Comparison of ENCODE assay signal across 8 cellular contexts in the genomic region with DNA sequence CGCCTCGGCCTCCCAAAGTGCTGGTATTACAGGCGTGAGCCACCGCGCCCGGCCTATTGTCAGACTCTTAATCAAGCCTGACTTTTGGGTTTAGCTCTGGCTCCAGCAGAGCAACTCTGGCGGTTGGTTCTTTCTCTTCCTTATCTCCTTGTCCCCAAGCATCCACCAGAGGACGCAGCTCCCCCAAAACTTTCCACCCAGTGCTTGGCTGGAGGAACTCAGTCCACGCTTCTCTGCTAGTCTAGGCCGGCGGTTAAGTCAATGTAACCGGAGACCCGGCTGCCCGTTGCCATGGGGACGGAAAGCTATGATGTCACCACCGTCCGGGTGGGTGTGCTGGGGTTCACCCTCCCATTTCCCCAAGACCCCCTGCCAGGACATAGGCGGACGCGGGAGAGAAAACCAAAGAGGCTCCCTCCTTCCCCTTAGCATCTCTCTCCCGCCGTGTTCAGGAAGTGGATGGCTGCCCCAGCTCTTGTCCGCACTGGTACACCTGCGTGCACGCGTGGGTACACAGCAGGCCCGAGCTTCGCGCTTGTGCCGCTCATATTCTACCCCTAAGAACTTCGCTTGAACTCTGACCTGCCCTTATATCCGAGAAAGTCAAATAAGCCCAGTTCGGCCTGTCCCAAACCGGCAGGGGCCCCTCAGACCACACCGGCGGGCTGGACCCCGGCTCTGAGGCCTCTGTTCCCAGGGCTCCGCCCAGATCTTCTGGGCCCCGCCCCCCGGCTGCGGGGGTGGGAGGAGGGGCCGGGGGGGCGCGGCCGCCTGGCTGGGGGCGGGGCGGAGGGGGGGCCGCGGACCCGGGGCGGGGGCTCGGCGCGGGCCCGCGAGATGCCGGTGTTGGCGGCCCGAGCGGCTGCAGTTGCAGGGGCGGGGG. TPM values are rescaled to one million over a fixed set of nuclear protein-coding genes. Genes with fewer than 3 reads are reported as not detected.
DNase-seq lines count a peak whose midpoint lies in the region; ATAC-seq and TF ChIP-seq lines count a peak whose summit lies in the region.

A gene with protein sequence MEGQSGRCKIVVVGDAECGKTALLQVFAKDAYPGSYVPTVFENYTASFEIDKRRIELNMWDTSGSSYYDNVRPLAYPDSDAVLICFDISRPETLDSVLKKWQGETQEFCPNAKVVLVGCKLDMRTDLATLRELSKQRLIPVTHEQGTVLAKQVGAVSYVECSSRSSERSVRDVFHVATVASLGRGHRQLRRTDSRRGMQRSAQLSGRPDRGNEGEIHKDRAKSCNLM (plus strand): TSS at position 825 of the 883 bp plus-strand sequence. CDS start 117 bp downstream, outside the sequence.

- H3K79me2 ChIP-seq in OCI-LY7 (ENCODE audit: insufficient read depth, low read depth, low read length) = no peaks in the 10 kb centered on the region

- H2BK5ac ChIP-seq in IMR-90 (ENCODE audit: low read depth, low read length, poor library complexity, severe bottlenecking) = no peak within 1 kb of the TSS

- no peaks in the 10 kb centered on the region for H3K9me2 ChIP-seq in OCI-LY7 (ENCODE audit: insufficient read depth, low read length)

- 0 out of 2 replicates have a peak, but pooled peaks cover 2% of the 10 kb centered on the region for H4K20me1 ChIP-seq in IMR-90 (ENCODE audit: insufficient read depth, low read length)
- H4K20me1 ChIP-seq in OCI-LY7 (ENCODE audit: insufficient read depth, low read length) = no peaks in the 10 kb centered on the region

- H3K4ac ChIP-seq in IMR-90 (ENCODE audit: low read depth, low read length) = peak within 1 kb of the TSS; percentile 46

- H2AFZ ChIP-seq in IMR-90 (replicated peaks; ENCODE audit: low read length, poor library complexity) (peak within 1 kb of the TSS; percentile 99), OCI-LY7 (ENCODE audit: low read length) (peak within 1 kb of the TSS; percentile 85)

- 0 out of 2 replicates have a peak within 1 kb of the TSS, but pooled peaks have one; percentile 1 for H4K5ac ChIP-seq in IMR-90 (ENCODE audit: low read depth, low read length)

- peak; percentile 91 for DNase-seq in G401 (ENCODE audit: low spot score)
- peak; percentile 96 for DNase-seq in IMR-90
- peak; percentile 93 for DNase-seq in OCI-LY7 (ENCODE audit: low spot score)
- DNase-seq in activated T-cell treated with anti-CD3 and anti-CD28 coated beads for 4 hours = peak; percentile 78
- DNase-seq in epithelial cell of prostate (ENCODE audit: low read depth, low spot score) = peak; percentile 31
- DNase-seq in midbrain (lab: John Stamatoyannopoulos, UW) = peak; percentile 90
- peak; percentile 58 for DNase-seq in stimulated activated CD8-positive, alpha-beta memory T cell treated with anti-CD3 and anti-CD28 coated beads, Interleukin-15, amount 100 ng/mL, for 1 hour (ENCODE audit: low read depth)

- H4K8ac ChIP-seq in IMR-90 (ENCODE audit: low read depth in 2 of 2, low read length in 2 of 2) = peak within 1 kb of the TSS in 1 of 2 experiments; percentile 73; a peak in 1 of 4 replicates

- 0 out of 2 replicates have a peak, but pooled peaks have one; percentile 40 for TF ChIP-seq POLR2A in IMR-90 (IDR thresholded peaks at IDR 0.05; ENCODE audit: low read depth, low read length)

- H3K4me2 ChIP-seq in IMR-90 (ENCODE audit: low read depth, low read length) (peak within 1 kb of the TSS; percentile 92), OCI-LY7 (ENCODE audit: low read length) (peak within 1 kb of the TSS; percentile 88)

- H3K14ac ChIP-seq in IMR-90 (replicated peaks; ENCODE audit: low read depth, low read length) = no peak within 1 kb of the TSS

- TF ChIP-seq CTCF in IMR-90 (conservative IDR thresholded peaks at IDR 0.05; ENCODE audit: low read depth, low read length) = peak; percentile 96
- peak; percentile 84 for TF ChIP-seq CTCF in OCI-LY7 (conservative IDR thresholded peaks at IDR 0.05; ENCODE audit: low read length)

- WGBS in IMR-90 (ENCODE audit: extremely low coverage in 2 of 2, insufficient read length in 1 of 2), 2 experiments = 4% methylated on average over 24 of the region's 61 CpGs; no CpG with 5 or more reads in 1 of the 2 experiments

- no peak within 1 kb of the TSS for H3K27ac ChIP-seq in IMR-90 (ENCODE audit: insufficient read depth, low read length)
- H3K27ac ChIP-seq in OCI-LY7 (ENCODE audit: low read depth, low read length, poor library complexity, severe bottlenecking) = peak within 1 kb of the TSS; percentile 11
- no peak within 1 kb of the TSS for H3K27ac ChIP-seq in epithelial cell of prostate

- H3K18ac ChIP-seq in IMR-90 (ENCODE audit: low read depth, low read length) = no peak within 1 kb of the TSS

- peak; percentile 91 for TF ChIP-seq RAD21 in IMR-90 (IDR thresholded peaks at IDR 0.05; ENCODE audit: low read length)

- BruUV-seq in IMR-90 (replicated peaks; lab: Mats Ljungman, UMichigan) (no TSS peak), OCI-LY7 (replicated peaks; lab: Mats Ljungman, UMichigan) (no TSS peak)

- H2BK20ac ChIP-seq in IMR-90 (ENCODE audit: low read depth, low read length) = no peak within 1 kb of the TSS

- peaks cover 4% of the 10 kb centered on the region; the same call in 1 of the 2 replicates for H3K27me3 ChIP-seq in IMR-90 (ENCODE audit: control insufficient read depth, insufficient read depth, low read length)

- H3K9me3 ChIP-seq in IMR-90 (ENCODE audit: control insufficient read depth, insufficient read depth, low read length) = no peaks in the 10 kb centered on the region
- no peaks in the 10 kb centered on the region for H3K9me3 ChIP-seq in OCI-LY7 (ENCODE audit: low read length)

- dilution Hi-C loops in IMR-90 (cut with HindIII; ENCODE audit: low sequenced_read_pairs, unreplicated experiment) = no loop called here

- intact Hi-C loops in IMR-90 (cut with micrococcal nuclease) = loop anchor here (1.0 kb wide), 1 partner anchor 147 kb away; a partner anchor contains a TSS
- intact Hi-C loops in OCI-LY7 (cut with micrococcal nuclease; ENCODE audit: unreplicated experiment) = loop anchor here (1.0 to 5.0 kb wide), 3 partner anchors 146 to 292 kb away; a partner anchor contains a TSS

- no peak within 1 kb of the TSS for H3K56ac ChIP-seq in IMR-90 (ENCODE audit: extremely low read depth, insufficient read depth, low read length)

- ATAC-seq in IMR-90 (ENCODE audit: low read depth) (peak; percentile 73), HG02678 (IDR thresholded peaks at IDR 0.05; ENCODE audit: unreplicated experiment) (no peak)

- peaks cover 7 to 22% of the 10 kb centered on the region in 2 experiments; a peak in 3 of 4 replicates for H3K79me1 ChIP-seq in IMR-90 (ENCODE audit: low read depth in 1 of 2, low read length in 2 of 2)

- H4K91ac ChIP-seq in IMR-90 (ENCODE audit: insufficient read depth, low read depth, low read length) = peak within 1 kb of the TSS; percentile 45; the same call in 1 of the 2 replicates

- no peak within 1 kb of the TSS for H2BK120ac ChIP-seq in IMR-90 (ENCODE audit: low read depth, low read length)

- peaks cover 5% of the 10 kb centered on the region; the same call in 1 of the 2 replicates for H3K36me3 ChIP-seq in IMR-90 (ENCODE audit: control insufficient read depth, insufficient read depth, low read length)
- H3K36me3 ChIP-seq in OCI-LY7 (ENCODE audit: insufficient read depth, low read length) = no peaks in the 10 kb centered on the region

- peaks cover 6% of the 10 kb centered on the region for H3K9me1 ChIP-seq in IMR-90 (ENCODE audit: insufficient read depth, low read length)

- POLR2A ChIA-PET in IMR-90 (lab: Charles Lee; ENCODE audit: unreplicated experiment) = interaction anchor here (1.0 to 1.2 kb wide), 2 partner anchors 147 to 291 kb away, joined by 3 to 4 read pairs; no protein-coding TSS in a partner anchor
- POLR2A ChIA-PET in OCI-LY7 (lab: Charles Lee) = interaction anchor here (0.8 to 1.1 kb wide), 2 partner anchors 12 to 27 kb away, joined by 3 to 4 read pairs; a partner anchor contains a TSS

- peak within 1 kb of the TSS; percentile 28; the same call in 1 of the 2 replicates for H3K23ac ChIP-seq in IMR-90 (ENCODE audit: low read depth, low read length)

- H3K4me1 ChIP-seq in IMR-90 (ENCODE audit: control insufficient read depth, insufficient read depth, low read length) (peaks cover 8% of the 10 kb centered on the region), OCI-LY7 (ENCODE audit: insufficient read depth, low read length, poor library complexity, severe bottlenecking) (peaks cover 19% of the 10 kb centered on the region)

- H3K9ac ChIP-seq in IMR-90 (ENCODE audit: low read depth, low read length) = peak within 1 kb of the TSS; percentile 17; the same call in 1 of the 2 replicates

- no peak within 1 kb of the TSS for H2AK5ac ChIP-seq in IMR-90 (ENCODE audit: low read depth, low read length)

- peak within 1 kb of the TSS; percentile 96 for H2AK9ac ChIP-seq in IMR-90 (replicated peaks; ENCODE audit: low read depth, low read length, poor library complexity)

- CTCF ChIA-PET in IMR-90 (lab: Yijun Ruan, JAX) (interaction anchor here (0.5 to 1.6 kb wide), 9 partner anchors 18 to 164 kb away, joined by 3 to 15 read pairs (median 4); a partner anchor contains a TSS), OCI-LY7 (lab: Charles Lee; ENCODE audit: unreplicated experiment) (no interaction called here)

- H2BK15ac ChIP-seq in IMR-90 (ENCODE audit: low read depth, low read length) = no peak within 1 kb of the TSS

- in situ Hi-C loops in G401 (cut with HindIII; ENCODE audit: low sequenced_read_pairs) = no loop called here
- in situ Hi-C loops in IMR-90 (cut with MboI; ENCODE audit: low sequenced_read_pairs) = loop anchor here (5.0 kb wide), 1 partner anchor 148 kb away; a partner anchor contains a TSS

- peak within 1 kb of the TSS; percentile 48 for H3K4me3 ChIP-seq in IMR-90 (ENCODE audit: insufficient read depth, low read depth, low read length)
- H3K4me3 ChIP-seq in OCI-LY7 (ENCODE audit: low read depth, low read length, poor library complexity, severe bottlenecking) = peak within 1 kb of the TSS; percentile 67

TF ChIP-seq in IMR-90, 13 proteins besides CTCF, POLR2A, EP300 and RAD21 (continues in another document):
- no peak for TF ChIP-seq MAZ (IDR thresholded peaks at IDR 0.05; ENCODE audit: borderline replicate concordance, low read depth, low read length)
- no peak for TF ChIP-seq MAFK (IDR thresholded peaks at IDR 0.05; ENCODE audit: low read depth, low read length)
- TF ChIP-seq CEBPB (IDR thresholded peaks at IDR 0.05; ENCODE audit: low read depth, low read length) = peak; percentile 49
- TF ChIP-seq RFX5 (IDR thresholded peaks at IDR 0.05; ENCODE audit: low read depth, low read length) = no peak
- TF ChIP-seq SMC3 (IDR thresholded peaks at IDR 0.05; ENCODE audit: low read depth, low read length) = peak; percentile 96
- TF ChIP-seq RCOR1 (IDR thresholded peaks at IDR 0.05; ENCODE audit: insufficient replicate concordance, low read length) = no peak
- TF ChIP-seq BHLHE40 (IDR thresholded peaks at IDR 0.05; ENCODE audit: low read depth, low read length) = peak; percentile 70

RNA-seq across cellular contexts. Expression of the gene that starts here (rescaled TPM):
- 10.4 and 10.9 TPM in 2 replicates for total RNA-seq in G401 (2014; rRNA removed; shearing (Covaris generic))
- total RNA-seq in IMR-90 (2012; rRNA removed) = 1.1 TPM in 2 replicates
- 1.8 and 1.9 TPM in 2 replicates for polyA plus RNA-seq in IMR-90 (2012; rRNA removed)
- 2.1 and 2.5 TPM in 2 replicates for polyA plus RNA-seq in IMR-90 (2012; cell fraction: cytosol; rRNA removed)
- 0.89 and 1.0 TPM in 2 replicates for polyA plus RNA-seq in IMR-90 (2012; cell fraction: nucleus; rRNA removed; ENCODE audit: low replicate concordance)
- not detected in 2 replicates for total RNA-seq in OCI-LY7 (2014; rRNA removed; shearing (Covaris generic))
- 0.30 TPM in 1 of 2 replicates, not detected in the other for total RNA-seq in OCI-LY7 (2022)

Comparison
In these comparisons a context has a peak if more than half of its experiments do, and no peak if none do; other contexts are left out.
1. Peak in DNase-seq, H3K4me3 ChIP-seq, H3K27ac ChIP-seq and H3K4me2 ChIP-seq in OCI-LY7; RNA of the gene not detected or under 1 TPM.
2. DNase-seq: peak in every context shown above with its lines; median percentile 96 in IMR-90; 93 in OCI-LY7; 91 in G401; 90 in midbrain; 78 in activated T-cell treated with anti-CD3 and anti-CD28 coated beads for 4 hours; 58 in stimulated activated CD8-positive, alpha-beta memory T cell treated with anti-CD3 and anti-CD28 coated beads, Interleukin-15, amount 100 ng/mL, for 1 hour; 31 in epithelial cell of prostate.